11 cellular contexts compared by ENCODE assay signal in the genomic region with DNA sequence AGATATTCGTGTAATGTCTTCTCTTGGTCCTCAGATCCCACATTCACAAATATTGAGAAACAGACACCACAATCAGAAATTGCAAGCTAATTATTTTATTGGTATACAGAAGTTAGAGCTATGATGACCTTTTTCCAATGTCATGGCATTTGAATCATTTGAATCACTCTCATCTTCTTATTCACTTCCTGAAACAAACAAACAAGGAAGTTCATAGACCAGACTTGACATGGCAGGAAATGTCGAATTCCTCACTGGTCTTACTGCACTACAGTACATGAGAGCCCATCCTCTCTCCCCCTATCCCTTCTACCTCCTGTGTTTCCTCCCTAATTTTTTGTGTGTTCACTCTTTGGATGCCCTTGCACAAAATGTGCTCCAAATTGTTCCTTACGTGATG. TPM values are rescaled to one million over a fixed set of nuclear protein-coding genes. Genes with fewer than 3 reads are reported as not detected.
"Had no signal": no experiment of that assay in that cellular context is flagged by ENCODE, and none has a peak within 500 bp of the region (broad histone marks: within the 10 kb centered on the region; RNA-seq: fewer than 3 reads in every experiment).

No MANE protein-coding gene starts in this region.

RNA-seq across cellular contexts. Expression of a gene that starts 3.9 kb away (rescaled TPM):
- total RNA-seq: activated CD4-positive, alpha-beta memory T cell treated with anti-CD3 and anti-CD28 coated beads, Interleukin-2, amount 10 ng/mL, durations not matched to agents 7 days and 5 days; activated CD4-positive, alpha-beta T cell treated with anti-CD3 and anti-CD28 coated beads for 36 hours; activated CD8-positive, alpha-beta memory T cell treated with anti-CD3 and anti-CD28 coated beads for 36 hours; activated naive CD4-positive, alpha-beta T cell treated with anti-CD3 and anti-CD28 coated beads for 36 hours; activated T-helper 17 cell treated with anti-CD3 and anti-CD28 coated beads, Interleukin-2, amount 50 U/mL, for 72 hours; astrocyte; cardiac muscle cell; OCI-LY7; Right ventricle myocardium superior; SJCRH30; T-helper 2 cell treated with Interferon-gamma antibody and Interleukin-4, amounts not matched to agents 100 ng/mL and 5 ng/mL, for 36 hours had no signal
